ENCODE assay signal across 8 cellular contexts in genomic region chr7:13226385-13226784, GRCh38.
"Had no signal": no experiment of that assay in that cellular context is flagged by ENCODE, and none has a peak within 500 bp of the region (broad histone marks: within the 10 kb centered on the region; RNA-seq: fewer than 3 reads in every experiment).

No MANE protein-coding gene starts in this region.

- H3K27ac ChIP-seq: HL-60, KMS-11 had no signal

- H3K4me1 Mint-ChIP-seq: IgD-negative memory B cell had no signal

- DNase-seq: IMR-90, KBM-7, KG1 had no signal

- H3K9ac ChIP-seq: KMS-11 had no signal

- ATAC-seq: HepG2 had no signal

- H3K36me3 Mint-ChIP-seq: IgD-negative memory B cell had no signal

- H3K27me3 Mint-ChIP-seq: IgD-negative memory B cell had no signal

- FAIRE-seq: HepG2, HTR-8/SVneo had no signal

- H3K4me3 Mint-ChIP-seq: IgD-negative memory B cell had no signal

- H3K9me3 Mint-ChIP-seq: IgD-negative memory B cell had no signal

- H3K4me2 ChIP-seq: KMS-11 had no signal

- H3K27ac Mint-ChIP-seq: IgD-negative memory B cell had no signal
